In the genomic region with DNA sequence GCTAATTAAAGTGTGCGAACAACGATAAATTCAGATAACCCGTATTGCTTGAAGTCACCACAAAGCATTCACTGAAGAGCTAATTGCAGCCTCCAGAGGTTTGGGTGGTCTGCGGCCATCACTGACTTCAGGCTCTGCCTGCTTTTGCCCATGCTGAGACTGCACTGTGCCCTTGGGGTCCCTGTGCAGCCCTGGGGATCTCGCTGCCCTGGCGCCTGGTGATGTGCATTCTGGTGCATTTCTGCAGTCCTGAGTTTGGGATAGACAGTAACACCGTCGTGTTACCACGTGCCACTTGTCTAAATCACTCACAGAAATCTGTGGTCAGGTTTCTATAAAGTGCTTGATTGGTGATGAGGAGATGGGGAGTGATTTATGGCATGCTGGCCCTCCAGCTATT, we compare ENCODE assay signal across 18 cellular contexts. TPM values are rescaled to one million over a fixed set of nuclear protein-coding genes. Genes with fewer than 3 reads are reported as not detected.
DNase-seq lines count a peak whose midpoint lies in the region; ATAC-seq and TF ChIP-seq lines count a peak whose summit lies in the region.
"Had no signal": no experiment of that assay in that cellular context is flagged by ENCODE, and none has a peak within 500 bp of the region (broad histone marks: within the 10 kb centered on the region; RNA-seq: fewer than 3 reads in every experiment).

No MANE protein-coding gene starts in this region.

- H3K27me3 Mint-ChIP-seq in activated CD8-positive, alpha-beta memory T cell treated with anti-CD3 and anti-CD28 coated beads, Interleukin-2, amount 10 ng/mL, durations not matched to agents 7 days and 5 days = peaks cover 11% of the 10 kb centered on the region
- H3K27me3 Mint-ChIP-seq in endodermal cell (ENCODE audit: insufficient read depth) = no peaks in the 10 kb centered on the region
- H3K27me3 Mint-ChIP-seq: CD4-positive, CD25-positive, alpha-beta regulatory T cell had no signal

- peak overlapping the region; percentile 23 for H2AFZ ChIP-seq in IMR-90 (replicated peaks; ENCODE audit: low read length, poor library complexity)
- H2AFZ ChIP-seq: GM23248 had no signal

- no peak overlapping the region for H2AK5ac ChIP-seq in IMR-90 (ENCODE audit: low read depth, low read length)

- no peak overlapping the region for H3K14ac ChIP-seq in IMR-90 (replicated peaks; ENCODE audit: low read depth, low read length)

- H3K23ac ChIP-seq in IMR-90 (ENCODE audit: low read depth, low read length) = no peak overlapping the region

- H3K4me2 ChIP-seq in IMR-90 (ENCODE audit: low read depth, low read length) = no peak overlapping the region

- H2BK5ac ChIP-seq in IMR-90 (ENCODE audit: low read depth, low read length, poor library complexity, severe bottlenecking) = no peak overlapping the region

- H3K9me3 Mint-ChIP-seq in activated CD8-positive, alpha-beta memory T cell treated with anti-CD3 and anti-CD28 coated beads, Interleukin-2, amount 10 ng/mL, durations not matched to agents 7 days and 5 days (ENCODE audit: low read depth) = no peaks in the 10 kb centered on the region
- no peaks in the 10 kb centered on the region for H3K9me3 Mint-ChIP-seq in endodermal cell

- no peak overlapping the region for H3K4me3 Mint-ChIP-seq in activated CD8-positive, alpha-beta memory T cell treated with anti-CD3 and anti-CD28 coated beads, Interleukin-2, amount 10 ng/mL, durations not matched to agents 7 days and 5 days
- H3K4me3 Mint-ChIP-seq in endodermal cell = no peak overlapping the region
- H3K4me3 Mint-ChIP-seq: CD4-positive, CD25-positive, alpha-beta regulatory T cell had no signal

- no peak overlapping the region for H3K18ac ChIP-seq in IMR-90 (ENCODE audit: low read depth, low read length)

- TF ChIP-seq POLR2A in IMR-90 (IDR thresholded peaks at IDR 0.05; ENCODE audit: low read depth, low read length) (no peak), suprapubic skin (IDR thresholded peaks at IDR 0.05) (no peak)

- no peaks in the 10 kb centered on the region for H3K4me1 ChIP-seq in IMR-90 (ENCODE audit: control insufficient read depth, insufficient read depth, low read length)
- no peaks in the 10 kb centered on the region for H3K4me1 ChIP-seq in endodermal cell (ENCODE audit: control insufficient read depth, insufficient read depth, low read length)
- no peaks in the 10 kb centered on the region for H3K4me1 ChIP-seq in suprapubic skin
- H3K4me1 ChIP-seq: BE2C, Peyer's patch had no signal

- POLR2A ChIA-PET in IMR-90 (lab: Charles Lee; ENCODE audit: unreplicated experiment) = no interaction called here

- H4K20me1 ChIP-seq in IMR-90 (ENCODE audit: insufficient read depth, low read length) = no peaks in the 10 kb centered on the region

- no peaks in the 10 kb centered on the region for H3K27me3 ChIP-seq in IMR-90 (ENCODE audit: control insufficient read depth, insufficient read depth, low read length)
- H3K27me3 ChIP-seq in endodermal cell (ENCODE audit: control insufficient read depth, insufficient read depth, low read length, poor library complexity, severe bottlenecking) = no peaks in the 10 kb centered on the region
- H3K27me3 ChIP-seq in suprapubic skin = no peaks in the 10 kb centered on the region
- H3K27me3 ChIP-seq: BE2C, Peyer's patch had no signal

- intact Hi-C loops in IMR-90 (cut with micrococcal nuclease) = no loop called here

- no peak overlapping the region for H2BK20ac ChIP-seq in IMR-90 (ENCODE audit: low read depth, low read length)

- no peak overlapping the region for H2AK9ac ChIP-seq in IMR-90 (replicated peaks; ENCODE audit: low read depth, low read length, poor library complexity)

- H3K36me3 Mint-ChIP-seq in activated CD8-positive, alpha-beta memory T cell treated with anti-CD3 and anti-CD28 coated beads, Interleukin-2, amount 10 ng/mL, durations not matched to agents 7 days and 5 days = no peaks in the 10 kb centered on the region
- H3K36me3 Mint-ChIP-seq in endodermal cell (ENCODE audit: low read depth) = peaks cover 5% of the 10 kb centered on the region

- H3K9ac ChIP-seq in IMR-90 (ENCODE audit: low read depth, low read length) = no peak overlapping the region
- H3K9ac ChIP-seq in endodermal cell (ENCODE audit: extremely low read depth, low read length, poor library complexity, severe bottlenecking) = no peak overlapping the region
- H3K9ac ChIP-seq: GM23248 had no signal

- TF ChIP-seq CTCF in IMR-90 (conservative IDR thresholded peaks at IDR 0.05; ENCODE audit: low read depth, low read length) (no peak), endodermal cell (conservative IDR thresholded peaks at IDR 0.05) (no peak), suprapubic skin (IDR thresholded peaks at IDR 0.05) (no peak)

- H3K9me1 ChIP-seq in IMR-90 (ENCODE audit: insufficient read depth, low read length) = no peaks in the 10 kb centered on the region

- H3K27ac ChIP-seq in IMR-90 (ENCODE audit: insufficient read depth, low read length) (no peak overlapping the region), endodermal cell (ENCODE audit: low read depth, low read length) (no peak overlapping the region), suprapubic skin (no peak overlapping the region)
- H3K27ac ChIP-seq: GM23248, Peyer's patch had no signal

- peak; percentile 35 for DNase-seq in activated CD8-positive, alpha-beta memory T cell treated with anti-CD3 and anti-CD28 coated beads for 24 hours
- DNase-seq in activated CD8-positive, alpha-beta memory T cell treated with anti-CD3 and anti-CD28 coated beads, Interleukin-2, amount 10 ng/mL, durations not matched to agents 7 days and 5 days = no peak
- no peak for DNase-seq in IMR-90
- DNase-seq in endodermal cell = peak; percentile 21
- peak; percentile 17 to 49 for DNase-seq in suprapubic skin (ENCODE audit: low spot score in 2 of 2)
- DNase-seq: BE2C; CD4-positive, CD25-positive, alpha-beta regulatory T cell; DMS 273 treated with DMSO at 0.1 percent for 48 hours; GF-D8; GM23248; NCI-H2081; NCI-H446 treated with DMSO at 0.1 percent for 48 hours; NCI-H748 treated with DMSO at 0.1 percent for 48 hours; NK-92 treated with Interleukin-12 subunit alpha and Interleukin-12 subunit beta, amount 100 ng/mL, for 24 hours had no signal

- no peak overlapping the region for H4K5ac ChIP-seq in IMR-90 (ENCODE audit: low read depth, low read length)

- H3K4ac ChIP-seq in IMR-90 (ENCODE audit: low read depth, low read length) = no peak overlapping the region

- H3K56ac ChIP-seq in IMR-90 (ENCODE audit: extremely low read depth, insufficient read depth, low read length) = no peak overlapping the region

- H3K36me3 ChIP-seq in IMR-90 (ENCODE audit: control insufficient read depth, insufficient read depth, low read length) (no peaks in the 10 kb centered on the region), endodermal cell (ENCODE audit: control insufficient read depth, insufficient read depth, low read length) (no peaks in the 10 kb centered on the region), suprapubic skin (no peaks in the 10 kb centered on the region)
- H3K36me3 ChIP-seq: BE2C had no signal

- no peak for ATAC-seq in activated CD8-positive, alpha-beta memory T cell treated with anti-CD3 and anti-CD28 coated beads, Interleukin-2, amount 10 ng/mL, durations not matched to agents 7 days and 5 days
- no peak for ATAC-seq in IMR-90 (ENCODE audit: low read depth)
- ATAC-seq in GM18861 (IDR thresholded peaks at IDR 0.05; ENCODE audit: unreplicated experiment) = no peak
- no peak for ATAC-seq in GM19455 (IDR thresholded peaks at IDR 0.05; ENCODE audit: unreplicated experiment)
- ATAC-seq: K562 had no signal

- no TSS peak for BruUV-seq in IMR-90 (replicated peaks; lab: Mats Ljungman, UMichigan)

- H3K4me3 ChIP-seq in IMR-90 (ENCODE audit: insufficient read depth, low read depth, low read length) (no peak overlapping the region), endodermal cell (ENCODE audit: low read length) (no peak overlapping the region), suprapubic skin (no peak overlapping the region)
- H3K4me3 ChIP-seq: GM23248, K562, Peyer's patch had no signal

- H2BK120ac ChIP-seq in IMR-90 (ENCODE audit: low read depth, low read length) = no peak overlapping the region

- CTCF ChIA-PET in activated CD8-positive, alpha-beta memory T cell treated with anti-CD3 and anti-CD28 coated beads, Interleukin-2, amount 10 ng/mL, durations not matched to agents 7 days and 5 days (lab: Charles Lee) = no interaction called here
- CTCF ChIA-PET in IMR-90 (lab: Yijun Ruan, JAX) = no interaction called here

- in situ Hi-C loops in IMR-90 (cut with MboI; ENCODE audit: low sequenced_read_pairs) = no loop called here

- no peak for TF ChIP-seq EP300 in suprapubic skin (IDR thresholded peaks at IDR 0.05)

- no peak overlapping the region for H3K27ac Mint-ChIP-seq in activated CD8-positive, alpha-beta memory T cell treated with anti-CD3 and anti-CD28 coated beads, Interleukin-2, amount 10 ng/mL, durations not matched to agents 7 days and 5 days
- H3K27ac Mint-ChIP-seq in endodermal cell = no peak overlapping the region

- no peak for TF ChIP-seq RAD21 in IMR-90 (IDR thresholded peaks at IDR 0.05; ENCODE audit: low read length)

- no peak overlapping the region for H4K91ac ChIP-seq in IMR-90 (ENCODE audit: insufficient read depth, low read depth, low read length)

- H4K8ac ChIP-seq in IMR-90 (ENCODE audit: low read depth in 2 of 2, low read length in 2 of 2) = no peak overlapping the region

- WGBS in IMR-90 (ENCODE audit: extremely low coverage in 2 of 2, insufficient read length in 1 of 2), 2 experiments = 80% methylated on average over 2 of the region's 9 CpGs; no CpG with 5 or more reads in 1 of the 2 experiments
- 95 to 96% methylated on average over 9 of the region's 9 CpGs for WGBS in endodermal cell (ENCODE audit: insufficient coverage in 1 of 2, insufficient read length in 1 of 2), 2 experiments
- 88% methylated on average over 9 of the region's 9 CpGs for WGBS in suprapubic skin

- no peaks in the 10 kb centered on the region for H3K79me1 ChIP-seq in IMR-90 (ENCODE audit: low read depth in 1 of 2, low read length in 2 of 2)

- H3K4me1 Mint-ChIP-seq in activated CD8-positive, alpha-beta memory T cell treated with anti-CD3 and anti-CD28 coated beads, Interleukin-2, amount 10 ng/mL, durations not matched to agents 7 days and 5 days = no peaks in the 10 kb centered on the region
- no peaks in the 10 kb centered on the region for H3K4me1 Mint-ChIP-seq in endodermal cell

- H3K9me3 ChIP-seq in IMR-90 (ENCODE audit: control insufficient read depth, insufficient read depth, low read length) = no peaks in the 10 kb centered on the region
- H3K9me3 ChIP-seq in endodermal cell (ENCODE audit: control insufficient read depth, low read length) = no peaks in the 10 kb centered on the region
- H3K9me3 ChIP-seq in suprapubic skin = no peaks in the 10 kb centered on the region
- H3K9me3 ChIP-seq: BE2C, Peyer's patch had no signal

- no peak overlapping the region for H2BK15ac ChIP-seq in IMR-90 (ENCODE audit: low read depth, low read length)

- dilution Hi-C loops in IMR-90 (cut with HindIII; ENCODE audit: low sequenced_read_pairs, unreplicated experiment) = no loop called here

RNA-seq across cellular contexts. Expression of gene LDLRAD4, which starts 27.6 kb away (rescaled TPM):
- total RNA-seq in activated CD8-positive, alpha-beta memory T cell treated with anti-CD3 and anti-CD28 coated beads, Interleukin-2, amount 10 ng/mL, durations not matched to agents 7 days and 5 days = 10 to 100 TPM; 33.9 to 44.5 TPM
- not detected in 2 replicates for total RNA-seq in IMR-90 (2012; rRNA removed)
- polyA plus RNA-seq in IMR-90 (2012; rRNA removed) = not detected in 2 replicates
- polyA plus RNA-seq in IMR-90 (2012; cell fraction: cytosol; rRNA removed) = not detected in 2 replicates
- 0.02 and 0.24 TPM in 2 replicates for polyA plus RNA-seq in IMR-90 (2012; cell fraction: nucleus; rRNA removed; ENCODE audit: low replicate concordance)
- total RNA-seq in endodermal cell = 10 to 100 TPM; 14.9 to 15.1 TPM
- polyA plus RNA-seq in endodermal cell (2013, experiment 1 of 2) = 22.2 TPM
- polyA plus RNA-seq in endodermal cell (2013, experiment 2 of 2) = 26.3 TPM
- 10 to 100 TPM; 10.1 to 31.6 (median 15.1) TPM for total RNA-seq in suprapubic skin
- total RNA-seq: GM23248, K562 had no signal
- polyA plus RNA-seq: GM23248 had no signal

Comparison
In these comparisons a context has a peak if more than half of its experiments do, and no peak if none do; other contexts are left out.
1. DNase-seq: peak in activated CD8-positive, alpha-beta memory T cell treated with anti-CD3 and anti-CD28 coated beads for 24 hours (single experiment), endodermal cell (single experiment) and suprapubic skin (2 of 2); none in activated CD8-positive, alpha-beta memory T cell treated with anti-CD3 and anti-CD28 coated beads, Interleukin-2, amount 10 ng/mL, durations not matched to agents 7 days and 5 days (single experiment) and IMR-90 (single experiment).
2. RNA of gene LDLRAD4, which starts 27.6 kb away (total RNA-seq): 33.9 to 44.5 TPM in activated CD8-positive, alpha-beta memory T cell treated with anti-CD3 and anti-CD28 coated beads, Interleukin-2, amount 10 ng/mL, durations not matched to agents 7 days and 5 days, 10.1 to 31.6 TPM in suprapubic skin and 14.9 to 15.1 TPM in endodermal cell; not detected in IMR-90; every median in the first group is over 10 times any median in the second.